ENCODE assay signal across 13 cellular contexts in genomic region chr15:90367578-90367977, GRCh38. TPM values are rescaled to one million over a fixed set of nuclear protein-coding genes. Genes with fewer than 3 reads are reported as not detected.
DNase-seq lines count a peak whose midpoint lies in the region; ATAC-seq and TF ChIP-seq lines count a peak whose summit lies in the region.
"Had no signal": no experiment of that assay in that cellular context is flagged by ENCODE, and none has a peak within 500 bp of the region (broad histone marks: within the 10 kb centered on the region; RNA-seq: fewer than 3 reads in every experiment).

No MANE protein-coding gene starts in this region.

- CTCF ChIA-PET in CD4-positive, alpha-beta T cell (lab: Charles Lee): no interaction called here

- H3K9me3 Mint-ChIP-seq in nephron progenitor cell: no peaks in the 10 kb centered on the region
- no peaks in the 10 kb centered on the region for H3K9me3 Mint-ChIP-seq in CD4-positive, alpha-beta T cell
- H3K9me3 Mint-ChIP-seq: activated CD8-positive, alpha-beta T cell treated with anti-CD3 and anti-CD28 coated beads for 36 hours; activated naive CD8-positive, alpha-beta T cell treated with anti-CD3 and anti-CD28 coated beads, Interleukin-2, amount 10 ng/mL, durations not matched to agents 7 days and 5 days; endodermal cell had no signal

- intact Hi-C loops in Right ventricle myocardium inferior (cut with DNase I): no loop called here
- intact Hi-C loops in cardiac septum (cut with DNase I): no loop called here
- intact Hi-C loops in lower leg skin (cut with DNase I; ENCODE audit: low total_unique reads): no loop called here
- intact Hi-C loops in CD4-positive, alpha-beta T cell (cut with DNase I, micrococcal nuclease): no loop called here
- intact Hi-C loops in posterior cingulate gyrus (cut with DNase I): no loop called here

- no peak overlapping the region for H3K4me3 ChIP-seq in lower leg skin (ENCODE audit: low read depth, poor library complexity, severe bottlenecking)

- H3K4me3 Mint-ChIP-seq in nephron progenitor cell: no peak overlapping the region
- H3K4me3 Mint-ChIP-seq in CD4-positive, alpha-beta T cell: no peak overlapping the region
- H3K4me3 Mint-ChIP-seq: activated CD8-positive, alpha-beta T cell treated with anti-CD3 and anti-CD28 coated beads for 36 hours; activated naive CD8-positive, alpha-beta T cell treated with anti-CD3 and anti-CD28 coated beads, Interleukin-2, amount 10 ng/mL, durations not matched to agents 7 days and 5 days; endodermal cell had no signal

- H3K36me3 Mint-ChIP-seq in nephron progenitor cell (ENCODE audit: low read depth): no peaks in the 10 kb centered on the region
- H3K36me3 Mint-ChIP-seq in CD4-positive, alpha-beta T cell (ENCODE audit: low read depth): no peaks in the 10 kb centered on the region
- H3K36me3 Mint-ChIP-seq: activated naive CD8-positive, alpha-beta T cell treated with anti-CD3 and anti-CD28 coated beads, Interleukin-2, amount 10 ng/mL, durations not matched to agents 7 days and 5 days had no signal

- POLR2A ChIA-PET in CD4-positive, alpha-beta T cell (lab: Charles Lee): interaction anchor here (0.8 to 1.6 kb wide), 3 partner anchors 9 to 163 kb away, joined by 3 to 6 read pairs (median 4); partner anchors contain the start of gene IQGAP1

- H3K9me3 ChIP-seq in CD4-positive, alpha-beta T cell (ENCODE audit: control insufficient read depth, low read length): no peaks in the 10 kb centered on the region

- H3K4me1 Mint-ChIP-seq in nephron progenitor cell: peaks cover 16% of the 10 kb centered on the region
- peaks cover 23% of the 10 kb centered on the region for H3K4me1 Mint-ChIP-seq in CD4-positive, alpha-beta T cell (ENCODE audit: low read depth)

- 17 to 21% methylated on average over 3 of the region's 3 CpGs for WGBS in lower leg skin, 2 donors

- peak; percentile 58 for ATAC-seq in Right ventricle myocardium inferior
- no peak for ATAC-seq in GM19455 (IDR thresholded peaks at IDR 0.05; ENCODE audit: unreplicated experiment)
- ATAC-seq in CD4-positive, alpha-beta T cell (ENCODE audit: poor library complexity): no peak
- ATAC-seq: activated CD8-positive, alpha-beta T cell treated with anti-CD3 and anti-CD28 coated beads for 36 hours had no signal

- TF ChIP-seq CTCF in nephron progenitor cell (IDR thresholded peaks at IDR 0.05): no peak
- TF ChIP-seq CTCF in lower leg skin (IDR thresholded peaks at IDR 0.05): no peak
- TF ChIP-seq CTCF in CD4-positive, alpha-beta T cell (IDR thresholded peaks at IDR 0.05): no peak

- H3K27me3 Mint-ChIP-seq in nephron progenitor cell (ENCODE audit: low read depth, poor library complexity): no peaks in the 10 kb centered on the region
- no peaks in the 10 kb centered on the region for H3K27me3 Mint-ChIP-seq in CD4-positive, alpha-beta T cell
- H3K27me3 Mint-ChIP-seq: activated CD8-positive, alpha-beta T cell treated with anti-CD3 and anti-CD28 coated beads for 36 hours; activated naive CD8-positive, alpha-beta T cell treated with anti-CD3 and anti-CD28 coated beads, Interleukin-2, amount 10 ng/mL, durations not matched to agents 7 days and 5 days had no signal

- peak overlapping the region; percentile 86 for H3K27ac Mint-ChIP-seq in nephron progenitor cell
- no peak overlapping the region for H3K27ac Mint-ChIP-seq in CD4-positive, alpha-beta T cell
- H3K27ac Mint-ChIP-seq: activated CD8-positive, alpha-beta T cell treated with anti-CD3 and anti-CD28 coated beads for 36 hours; activated naive CD8-positive, alpha-beta T cell treated with anti-CD3 and anti-CD28 coated beads, Interleukin-2, amount 10 ng/mL, durations not matched to agents 7 days and 5 days; endodermal cell had no signal

- no peak for DNase-seq in Right ventricle myocardium inferior (ENCODE audit: missing footprints)
- DNase-seq in cardiac septum (ENCODE audit: low spot score): no peak
- peak; percentile 58 for DNase-seq in fibroblast of peridontal ligament (ENCODE audit: extremely low read depth)
- DNase-seq in nephron progenitor cell: no peak
- no peak for DNase-seq in lower leg skin (ENCODE audit: low spot score in 2 of 2)
- DNase-seq in CD4-positive, alpha-beta T cell: no peak
- DNase-seq in posterior cingulate gyrus: no peak
- DNase-seq: activated CD8-positive, alpha-beta T cell treated with anti-CD3 and anti-CD28 coated beads for 36 hours; activated naive CD8-positive, alpha-beta T cell treated with anti-CD3 and anti-CD28 coated beads, Interleukin-2, amount 10 ng/mL, durations not matched to agents 7 days and 5 days; endodermal cell; NCI-H146; NK-92 treated with Interleukin-12 subunit alpha and Interleukin-12 subunit beta, amount 100 ng/mL, for 24 hours had no signal

- no peaks in the 10 kb centered on the region for H3K27me3 ChIP-seq in CD4-positive, alpha-beta T cell (ENCODE audit: control insufficient read depth, insufficient read depth, low read length)

- no peak for TF ChIP-seq POLR2A in lower leg skin (IDR thresholded peaks at IDR 0.05)

- no peak overlapping the region for H3K27ac ChIP-seq in CD4-positive, alpha-beta T cell (ENCODE audit: low read depth, low read length)

RNA-seq across cellular contexts. Expression of gene ZNF774, which starts 15.5 kb away (rescaled TPM):
- 4.6 TPM for total RNA-seq in Right ventricle myocardium inferior
- total RNA-seq in cardiac septum: 5.6 TPM
- 1 to 10 TPM; 1.4 to 3.4 (median 2.4) TPM for total RNA-seq in lower leg skin
- 1 to 10 TPM in 1 of 2 experiments, under 1 TPM in 1; 0.20 to 1.1 TPM for total RNA-seq in CD4-positive, alpha-beta T cell

RNA-seq across cellular contexts. Expression of gene IQGAP1, which starts 20.5 kb away (rescaled TPM):
- 47.6 TPM for total RNA-seq in Right ventricle myocardium inferior
- 45.6 TPM for total RNA-seq in cardiac septum
- 100 to 1,000 TPM; 202 to 243 (median 231) TPM for total RNA-seq in lower leg skin
- total RNA-seq in CD4-positive, alpha-beta T cell: 10 to 100 TPM; 76.8 to 78.7 TPM
